ENCODE assay signal across 8 cellular contexts in genomic region chr1:218377143-218377660, GRCh38. TPM values are rescaled to one million over a fixed set of nuclear protein-coding genes. Genes with fewer than 3 reads are reported as not detected.
DNase-seq lines count a peak whose midpoint lies in the region; ATAC-seq and TF ChIP-seq lines count a peak whose summit lies in the region.

No MANE protein-coding gene starts in this region.

- DNase-seq in astrocyte of the hippocampus (ENCODE audit: low read depth, low spot score) (peak; percentile 95), NCI-H1694 treated with DMSO at 0.1 percent for 48 hours (lab: John Stamatoyannopoulos, UW) (no peak), superior temporal gyrus (ENCODE audit: extremely low spot score) (no peak), ureter (ENCODE audit: low spot score) (no peak)

- H3K27me3 ChIP-seq in skeletal muscle satellite cell (ENCODE audit: control insufficient read depth, insufficient read depth, low read length) = no peaks in the 10 kb centered on the region

- H3K4me2 ChIP-seq in skeletal muscle satellite cell (ENCODE audit: low read length) = peak overlapping the region; percentile 63

- peak overlapping the region; percentile 43 for H3K4me3 ChIP-seq in skeletal muscle satellite cell (ENCODE audit: low read length)

- H3K36me3 ChIP-seq in skeletal muscle satellite cell (ENCODE audit: insufficient read depth, low read length) = no peaks in the 10 kb centered on the region

- H3K9me3 ChIP-seq in skeletal muscle satellite cell (replicated peaks; ENCODE audit: low read length) = no peaks in the 10 kb centered on the region

- peak; percentile 56 for ATAC-seq in GM19328 (IDR thresholded peaks at IDR 0.05; ENCODE audit: unreplicated experiment)
- peak; percentile 64 for ATAC-seq in HG03103 (IDR thresholded peaks at IDR 0.05; ENCODE audit: low read depth, unreplicated experiment)
- ATAC-seq in SK-N-SH treated with all-trans-retinoic acid at 6 μM for 48 hours = peak; percentile 83

- peaks cover 52% of the 10 kb centered on the region for H3K4me1 ChIP-seq in skeletal muscle satellite cell (ENCODE audit: control insufficient read depth, insufficient read depth, low read length)

- H3K9ac ChIP-seq in skeletal muscle satellite cell (ENCODE audit: low read depth, low read length) = peak overlapping the region; percentile 37

TF ChIP-seq in SK-N-SH treated with all-trans-retinoic acid at 6 μM for 48 hours, 23 proteins besides CTCF, POLR2A, EP300 and RAD21:
- TF ChIP-seq ZFP3 (CRISPR knock-in tag; IDR thresholded peaks at IDR 0.05) = no peak
- TF ChIP-seq OSR1 (CRISPR knock-in tag; IDR thresholded peaks at IDR 0.05) = no peak
- TF ChIP-seq ZC3H10 (CRISPR knock-in tag; IDR thresholded peaks at IDR 0.05) = peak; percentile 90
- TF ChIP-seq RARB (CRISPR knock-in tag; IDR thresholded peaks at IDR 0.05) = peak; percentile 91
- peak; percentile 84; the same call in 1 of the 2 replicates for TF ChIP-seq POU6F1 (CRISPR knock-in tag; IDR thresholded peaks at IDR 0.05; ENCODE audit: borderline replicate concordance, low read depth)
- TF ChIP-seq CSDC2 (CRISPR knock-in tag; IDR thresholded peaks at IDR 0.05) = 0 out of 2 replicates have a peak, but pooled peaks have one; percentile 26
- no peak for TF ChIP-seq TCF4 (CRISPR knock-in tag; IDR thresholded peaks at IDR 0.05; ENCODE audit: borderline replicate concordance)
- no peak for TF ChIP-seq ZNF70 (CRISPR knock-in tag; IDR thresholded peaks at IDR 0.05)
- TF ChIP-seq ZNF8 (CRISPR knock-in tag; IDR thresholded peaks at IDR 0.05) = no peak; the same call in 1 of the 2 replicates
- peak; percentile 91; the same call in 1 of the 2 replicates for TF ChIP-seq TOX (CRISPR knock-in tag; IDR thresholded peaks at IDR 0.05; ENCODE audit: borderline replicate concordance)
- no peak for TF ChIP-seq GLIS3 (CRISPR knock-in tag; IDR thresholded peaks at IDR 0.05)
- no peak for TF ChIP-seq TSHZ2 (CRISPR knock-in tag; IDR thresholded peaks at IDR 0.05)
- no peak for TF ChIP-seq ARNTL (CRISPR knock-in tag; IDR thresholded peaks at IDR 0.05; ENCODE audit: borderline replicate concordance, low read depth)
- no peak for TF ChIP-seq PPARA (CRISPR knock-in tag; IDR thresholded peaks at IDR 0.05; ENCODE audit: borderline replicate concordance)
- TF ChIP-seq BACH2 (CRISPR knock-in tag; IDR thresholded peaks at IDR 0.05; ENCODE audit: borderline replicate concordance) = no peak
- TF ChIP-seq CREB5 (CRISPR knock-in tag; IDR thresholded peaks at IDR 0.05; ENCODE audit: low read depth) = no peak
- TF ChIP-seq ZNF565 (CRISPR knock-in tag; conservative IDR thresholded peaks at IDR 0.05; ENCODE audit: low read depth) = no peak
- TF ChIP-seq ZFP30 (CRISPR knock-in tag; IDR thresholded peaks at IDR 0.05) = no peak
- TF ChIP-seq SNAI2 (CRISPR knock-in tag; IDR thresholded peaks at IDR 0.05) = no peak
- peak; percentile 92 for TF ChIP-seq PATZ1 (CRISPR knock-in tag; IDR thresholded peaks at IDR 0.05; ENCODE audit: borderline replicate concordance)
- no peak for TF ChIP-seq CSRNP3 (CRISPR knock-in tag; IDR thresholded peaks at IDR 0.05)
- TF ChIP-seq ISL1 (CRISPR knock-in tag; IDR thresholded peaks at IDR 0.05) = peak; percentile 79
- TF ChIP-seq ESRRG (CRISPR knock-in tag; IDR thresholded peaks at IDR 0.05) = no peak
TF ChIP-seq in SK-N-SH treated with all-trans-retinoic acid at 6 μM for 48 hours: peak in this region for 7.

RNA-seq across cellular contexts. Expression of gene TGFB2, which starts 32.1 kb away (rescaled TPM):
- total RNA-seq in skeletal muscle satellite cell (2012; rRNA removed) = 3.0 and 3.5 TPM in 2 replicates
- total RNA-seq in ureter = 17.4 TPM
